ENCODE assay signal across 8 cellular contexts in genomic region chr3:15063656-15064286, GRCh38. TPM values are rescaled to one million over a fixed set of nuclear protein-coding genes. Genes with fewer than 3 reads are reported as not detected.
A peak's percentile ranks its signal among the peaks of the same experiment; 100 is the strongest.
DNase-seq lines count a peak whose midpoint lies in the region; ATAC-seq and TF ChIP-seq lines count a peak whose summit lies in the region.

No MANE protein-coding gene starts in this region.

- 50 to 69% methylated on average over 1 to 8 of the region's 13 CpGs for WGBS in gastroesophageal sphincter (ENCODE audit: low coverage in 1 of 2), 2 donors

- DNase-seq in GM12864 (ENCODE audit: low read depth) (no peak), retinal pigment epithelial cell (ENCODE audit: low read depth) (no peak), NCI-H128 (lab: John Stamatoyannopoulos, UW; ENCODE audit: unreplicated experiment) (no peak), D341Med (ENCODE audit: low spot score) (no peak), NCI-H1930 (lab: John Stamatoyannopoulos, UW) (no peak)

- H3K36me3 ChIP-seq in gastroesophageal sphincter: peaks cover 0 to 9% of the 10 kb centered on the region in 2 donors

- no peaks in the 10 kb centered on the region for H3K27me3 ChIP-seq in gastroesophageal sphincter

- H3K27ac ChIP-seq in VCaP: peak overlapping the region; percentile 94
- peak overlapping the region in 1 of 4 donors; percentile 85 for H3K27ac ChIP-seq in gastroesophageal sphincter

- H3K4me3 ChIP-seq in GM12864 (ENCODE audit: low read depth, low read length) (peak overlapping the region; percentile 91), gastroesophageal sphincter (peak overlapping the region; percentile 73 to 76), retinal pigment epithelial cell (ENCODE audit: low read length) (peak overlapping the region; percentile 91)

- TF ChIP-seq CTCF in GM12864 (IDR thresholded peaks at IDR 0.05; ENCODE audit: low read depth, low read length, missing control alignments) (no peak), VCaP (conservative IDR thresholded peaks at IDR 0.05) (no peak), gastroesophageal sphincter (IDR thresholded peaks at IDR 0.05) (no peak), retinal pigment epithelial cell (conservative IDR thresholded peaks at IDR 0.05; ENCODE audit: low read depth, low read length) (no peak)

- H3K4me1 ChIP-seq in gastroesophageal sphincter: peaks cover 2 to 24% (median 12%) of the 10 kb centered on the region in 3 donors

- ATAC-seq in gastroesophageal sphincter: no peak
- no peak for ATAC-seq in esophagus mucosa

- TF ChIP-seq POLR2A in gastroesophageal sphincter (IDR thresholded peaks at IDR 0.05): no peak

- TF ChIP-seq EP300 in gastroesophageal sphincter (IDR thresholded peaks at IDR 0.05): no peak

- H3K9me3 ChIP-seq in gastroesophageal sphincter: no peaks in the 10 kb centered on the region

RNA-seq across cellular contexts. Expression of gene MRPS25, which starts 1.3 kb away (rescaled TPM):
- total RNA-seq in gastroesophageal sphincter (10 to 100 TPM; 17.6 to 32.0 (median 27.9) TPM), esophagus mucosa (46.4 TPM)

RNA-seq across cellular contexts. Expression of gene RBSN, which starts 35.2 kb away (rescaled TPM):
- 10 to 100 TPM; 40.9 to 46.0 (median 44.0) TPM for total RNA-seq in gastroesophageal sphincter
- total RNA-seq in esophagus mucosa: 10.1 TPM
